15 cellular contexts compared by ENCODE assay signal in the genomic region with DNA sequence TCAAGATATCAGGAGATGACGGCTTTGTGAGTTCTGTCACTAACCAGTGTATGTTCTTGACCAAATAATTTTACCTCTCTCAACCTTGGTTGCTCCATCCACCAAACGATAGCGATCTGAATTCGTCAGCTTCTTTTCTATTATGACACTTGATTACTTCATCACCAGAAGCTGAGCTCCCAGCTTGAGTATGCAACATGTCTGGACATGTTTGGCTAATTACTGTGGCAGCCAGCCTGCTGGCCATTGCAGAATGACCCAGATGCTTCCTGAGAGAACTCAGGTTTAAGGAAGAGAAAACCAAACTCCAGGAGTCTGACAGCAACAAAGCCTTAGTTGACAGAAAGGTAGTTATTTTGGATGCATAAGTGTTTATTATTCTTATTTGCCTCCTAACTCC. TPM values are rescaled to one million over a fixed set of nuclear protein-coding genes. Genes with fewer than 3 reads are reported as not detected.
DNase-seq lines count a peak whose midpoint lies in the region; ATAC-seq, FAIRE-seq and TF ChIP-seq lines count a peak whose summit lies in the region.
"Had no signal": no experiment of that assay in that cellular context is flagged by ENCODE, and none has a peak within 500 bp of the region (broad histone marks: within the 10 kb centered on the region; RNA-seq: fewer than 3 reads in every experiment).

No MANE protein-coding gene starts in this region.

- H3K36me3 ChIP-seq in kidney (ENCODE audit: control insufficient read depth in 1 of 2, insufficient read depth in 2 of 2, low read length in 2 of 2): no peaks in the 10 kb centered on the region
- H3K36me3 ChIP-seq in right atrium auricular region: no peaks in the 10 kb centered on the region

- DNase-seq in AG09319 (ENCODE audit: extremely low read depth, low read depth) (peak; percentile 14), HEK293T (ENCODE audit: extremely low spot score) (peak; percentile 15), SHP77 treated with DMSO at 0.1 percent for 48 hours (lab: John Stamatoyannopoulos, UW) (peak; percentile 76), foreskin keratinocyte (peak; percentile 84 to 94), kidney (no peak), right atrium auricular region (ENCODE audit: low spot score) (no peak)
- no peak for DNase-seq in stimulated activated CD4-positive, alpha-beta T cell treated with anti-CD3 and anti-CD28 coated beads, Interleukin-15, amount 100 ng/mL, for 24 hours
- DNase-seq: activated T-cell treated with anti-CD3 and anti-CD28 coated beads for 4 hours, C1 segment of cervical spinal cord, GOT3, hypothalamus, NCI-H1930 had no signal

- intact Hi-C loops in kidney (cut with DNase I): no loop called here

- POLR2A ChIA-PET in HEK293T (lab: Yijun Ruan, JAX): no interaction called here

- H3K27me3 ChIP-seq in foreskin keratinocyte (peaks cover 1% of the 10 kb centered on the region), right atrium auricular region (no peaks in the 10 kb centered on the region)

- peak overlapping the region; percentile 2 for H3K27ac ChIP-seq in foreskin keratinocyte
- no peak overlapping the region for H3K27ac ChIP-seq in kidney (ENCODE audit: low read depth in 2 of 2, low read length in 2 of 2)
- H3K27ac ChIP-seq in right atrium auricular region: no peak overlapping the region

- TF ChIP-seq CTCF in AG09319 (IDR thresholded peaks at IDR 0.05; ENCODE audit: low read depth, low read length) (no peak), foreskin keratinocyte (conservative IDR thresholded peaks at IDR 0.05) (no peak), kidney (IDR thresholded peaks at IDR 0.05; ENCODE audit: borderline replicate concordance, extremely low read depth, insufficient read depth) (no peak), right atrium auricular region (IDR thresholded peaks at IDR 0.05) (no peak)

- CTCF ChIA-PET in HEK293T (lab: Yijun Ruan, JAX): no interaction called here

- FAIRE-seq in kidney (lab: Jason Lieb, UNC): no peak
- FAIRE-seq: GM12891 had no signal

- H3K9ac ChIP-seq in kidney (ENCODE audit: low read length in 2 of 2): no peak overlapping the region

- H3K4me1 ChIP-seq in foreskin keratinocyte (peaks cover 7% of the 10 kb centered on the region), kidney (ENCODE audit: control insufficient read depth in 1 of 2, insufficient read depth in 1 of 2, low read depth in 1 of 2, low read length in 2 of 2) (no peaks in the 10 kb centered on the region), right atrium auricular region (no peaks in the 10 kb centered on the region)

- H3K4me3 ChIP-seq in kidney (ENCODE audit: low read length in 2 of 2): no peak overlapping the region
- H3K4me3 ChIP-seq in right atrium auricular region: no peak overlapping the region

- ATAC-seq in foreskin keratinocyte (peak; percentile 91), GM19452 (IDR thresholded peaks at IDR 0.05; ENCODE audit: unreplicated experiment) (no peak)

- H3K9me3 ChIP-seq in kidney (ENCODE audit: control insufficient read depth in 1 of 2, low read length in 2 of 2): no peaks in the 10 kb centered on the region
- H3K9me3 ChIP-seq in right atrium auricular region: no peaks in the 10 kb centered on the region

TF ChIP-seq in HEK293T, 16 proteins besides CTCF, POLR2A, EP300 and RAD21:
- TF ChIP-seq FOXK2 (IDR thresholded peaks at IDR 0.05): no peak
- TF ChIP-seq L3MBTL2 (conservative IDR thresholded peaks at IDR 0.05): no peak
- TF ChIP-seq, protein P1, sequence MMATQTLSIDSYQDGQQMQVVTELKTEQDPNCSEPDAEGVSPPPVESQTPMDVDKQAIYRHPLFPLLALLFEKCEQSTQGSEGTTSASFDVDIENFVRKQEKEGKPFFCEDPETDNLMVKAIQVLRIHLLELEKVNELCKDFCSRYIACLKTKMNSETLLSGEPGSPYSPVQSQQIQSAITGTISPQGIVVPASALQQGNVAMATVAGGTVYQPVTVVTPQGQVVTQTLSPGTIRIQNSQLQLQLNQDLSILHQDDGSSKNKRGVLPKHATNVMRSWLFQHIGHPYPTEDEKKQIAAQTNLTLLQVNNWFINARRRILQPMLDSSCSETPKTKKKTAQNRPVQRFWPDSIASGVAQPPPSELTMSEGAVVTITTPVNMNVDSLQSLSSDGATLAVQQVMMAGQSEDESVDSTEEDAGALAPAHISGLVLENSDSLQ (IDR thresholded peaks at IDR 0.05): peak; percentile 25; the same call in 1 of the 2 replicates
- no peak for TF ChIP-seq LEF1 (IDR thresholded peaks at IDR 0.05; ENCODE audit: borderline replicate concordance)
- TF ChIP-seq ELF4 (IDR thresholded peaks at IDR 0.05): no peak
- TF ChIP-seq CTBP1 (IDR thresholded peaks at IDR 0.05; ENCODE audit: borderline replicate concordance): 0 out of 2 replicates have a peak, but pooled peaks have one; percentile 36
- TF ChIP-seq SP1 (IDR thresholded peaks at IDR 0.05): no peak
- TF ChIP-seq SUZ12 (IDR thresholded peaks at IDR 0.05): no peak
- TF ChIP-seq ARNT (IDR thresholded peaks at IDR 0.05): no peak

RNA-seq across cellular contexts. Expression of a gene that starts 46.4 kb away (rescaled TPM):
- total RNA-seq in foreskin keratinocyte (0.07 and 0.10 TPM in 2 replicates), kidney (62.3 TPM), right atrium auricular region (100 to 1,000 TPM in 1 of 2 donors, 10 to 100 TPM in 1; 88.9 to 231 TPM)
- polyA plus RNA-seq in foreskin keratinocyte (0.02 TPM in 2 replicates), kidney (ENCODE audit: insufficient read depth, low read depth, low replicate concordance) (42.9 TPM)
- total RNA-seq: T-helper 1 cell treated with Interleukin-12 subunit alpha and Interleukin-12 subunit beta and Interleukin-4 antibody, amounts not matched to agents 30 ng/mL and 1 ng/mL, for 36 hours had no signal

Comparison
In these comparisons a context has a peak if more than half of its experiments do, and no peak if none do; other contexts are left out.
1. DNase-seq: peak in AG09319 (single experiment), HEK293T (single experiment), SHP77 treated with DMSO at 0.1 percent for 48 hours (single experiment) and foreskin keratinocyte (2 of 2); none in kidney (single experiment), stimulated activated CD4-positive, alpha-beta T cell treated with anti-CD3 and anti-CD28 coated beads, Interleukin-15, amount 100 ng/mL, for 24 hours (single experiment) and right atrium auricular region (single experiment).
2. RNA of a gene that starts 46.4 kb away (total RNA-seq): 88.9 to 231 TPM in right atrium auricular region and 62.3 TPM in kidney (single experiment); 0.07 to 0.10 TPM in foreskin keratinocyte; every median in the first group is over 10 times any median in the second.